In genomic region chr5:72013741-72014703, GRCh38 we compare ENCODE assay signal across 15 cellular contexts.
DNase-seq lines count a peak whose midpoint lies in the region; ATAC-seq and TF ChIP-seq lines count a peak whose summit lies in the region.
"Had no signal": no experiment of that assay in that cellular context is flagged by ENCODE, and none has a peak within 500 bp of the region (broad histone marks: within the 10 kb centered on the region; RNA-seq: fewer than 3 reads in every experiment).

No MANE protein-coding gene starts in this region.

- H3K4me3 Mint-ChIP-seq in mesothelial cell of epicardium: no peak overlapping the region
- no peak overlapping the region for H3K4me3 Mint-ChIP-seq in Calu3 (ENCODE audit: low read depth, unreplicated experiment)

- no TSS peak for BruUV-seq in Calu3 (replicated peaks; lab: Mats Ljungman, UMichigan)

- H3K9me3 Mint-ChIP-seq in mesothelial cell of epicardium (peaks cover 7% of the 10 kb centered on the region), Calu3 (ENCODE audit: low read depth, unreplicated experiment) (peaks cover 3% of the 10 kb centered on the region)

- H3K36me3 Mint-ChIP-seq in mesothelial cell of epicardium (no peaks in the 10 kb centered on the region), Calu3 (ENCODE audit: insufficient read depth, unreplicated experiment) (peaks cover 6% of the 10 kb centered on the region)

- H3K4me1 Mint-ChIP-seq in mesothelial cell of epicardium (peaks cover 12% of the 10 kb centered on the region), Calu3 (ENCODE audit: low read depth, unreplicated experiment) (peaks cover 19% of the 10 kb centered on the region)

- TF ChIP-seq CTCF in cardiac fibroblast (IDR thresholded peaks at IDR 0.05; ENCODE audit: low read depth, low read length) (no peak), mesothelial cell of epicardium (IDR thresholded peaks at IDR 0.05; ENCODE audit: unreplicated experiment) (no peak), Calu3 (IDR thresholded peaks at IDR 0.05; ENCODE audit: unreplicated experiment) (no peak)

- ATAC-seq in GM18498 (IDR thresholded peaks at IDR 0.05; ENCODE audit: unreplicated experiment) (no peak), GM21723 (IDR thresholded peaks at IDR 0.05; ENCODE audit: unreplicated experiment) (no peak)

- intact Hi-C loops in Calu3 (cut with micrococcal nuclease; ENCODE audit: unreplicated experiment): no loop called here

- H3K27me3 Mint-ChIP-seq in mesothelial cell of epicardium (ENCODE audit: low read depth) (no peaks in the 10 kb centered on the region), Calu3 (ENCODE audit: unreplicated experiment) (no peaks in the 10 kb centered on the region)

- peak; percentile 47 for DNase-seq in DMS79 (lab: John Stamatoyannopoulos, UW)
- peak; percentile 52 for DNase-seq in NCI-H2107 treated with DMSO at 0.1 percent for 48 hours (lab: John Stamatoyannopoulos, UW; ENCODE audit: unreplicated experiment)
- DNase-seq in cardiac fibroblast (ENCODE audit: low read depth in 2 of 2): peak; percentile 32 to 47
- no peak for DNase-seq in mesothelial cell of epicardium (ENCODE audit: low spot score in 2 of 2, unreplicated experiment in 2 of 2)
- DNase-seq in effector CD8-positive, alpha-beta T cell (lab: John Stamatoyannopoulos, UW): no peak
- DNase-seq in Calu3: no peak
- DNase-seq: activated CD8-positive, alpha-beta memory T cell treated with anti-CD3 and anti-CD28 coated beads for 24 hours; Kasumi-1; stimulated activated CD4-positive, alpha-beta T cell treated with anti-CD3 and anti-CD28 coated beads, Interleukin-4, amount 100 ng/mL, for 24 hours; thyroid gland had no signal

- H3K27ac Mint-ChIP-seq in mesothelial cell of epicardium (peak overlapping the region; percentile 77), Calu3 (ENCODE audit: unreplicated experiment) (no peak overlapping the region)

- H3K4me3 ChIP-seq in cardiac fibroblast (replicated peaks in 1 of 2; ENCODE audit: low read depth in 2 of 2, low read length in 2 of 2): no peak overlapping the region
- H3K4me3 ChIP-seq: BLaER1 treated with 17β-estradiol and CSF1 and Interleukin-3, amounts not matched to agents 10 nM and 100 nM; heart right ventricle; SJSA1; thyroid gland had no signal

- CTCF ChIA-PET in Calu3 (lab: Charles Lee): interaction anchor here (0.7 to 1.7 kb wide), 2 partner anchors 12 to 92 kb away, joined by 3 to 6 read pairs; no protein-coding TSS in a partner anchor

Comparison
In these comparisons a context has a peak if more than half of its experiments do, and no peak if none do; other contexts are left out.
1. DNase-seq: peak in DMS79 (single experiment), NCI-H2107 treated with DMSO at 0.1 percent for 48 hours (single experiment) and cardiac fibroblast (2 of 2); none in mesothelial cell of epicardium (0 of 2), effector CD8-positive, alpha-beta T cell (single experiment) and Calu3 (single experiment).